Comparison of ENCODE assay signal across 21 cellular contexts in the genomic region with DNA sequence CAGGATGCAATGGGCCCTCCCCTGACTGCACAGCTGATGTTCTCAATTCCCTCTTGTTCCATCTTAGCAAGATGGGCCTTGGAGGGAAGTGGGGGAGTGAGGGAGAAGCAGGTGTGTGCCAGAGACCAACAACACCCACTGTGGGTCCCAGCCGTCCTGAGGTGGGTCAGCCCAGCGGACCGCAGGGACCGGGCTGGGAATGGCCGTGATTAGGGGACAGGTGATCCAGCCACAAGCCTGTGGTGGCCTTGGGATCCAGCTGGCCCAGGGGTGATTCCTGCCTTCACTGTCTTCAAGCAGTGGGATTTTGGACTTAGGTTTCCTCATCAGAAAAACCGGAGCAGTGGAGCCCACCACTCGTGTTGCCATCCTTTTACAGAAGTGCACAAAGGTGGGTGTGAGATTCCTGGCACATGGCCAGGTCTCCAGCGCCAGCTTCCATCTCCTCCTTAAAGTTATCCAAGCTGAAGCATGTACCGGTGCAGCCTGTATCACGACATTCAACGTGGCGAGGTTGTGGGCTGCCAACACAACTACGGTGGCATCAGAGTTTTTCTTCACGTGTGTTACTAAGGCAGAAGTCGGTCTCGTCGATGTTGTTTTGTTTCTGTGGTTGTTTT. TPM values are rescaled to one million over a fixed set of nuclear protein-coding genes. Genes with fewer than 3 reads are reported as not detected.
DNase-seq lines count a peak whose midpoint lies in the region; ATAC-seq, FAIRE-seq and TF ChIP-seq lines count a peak whose summit lies in the region.
"Had no signal": no experiment of that assay in that cellular context is flagged by ENCODE, and none has a peak within 500 bp of the region (broad histone marks: within the 10 kb centered on the region; RNA-seq: fewer than 3 reads in every experiment).

No MANE protein-coding gene starts in this region.

- no peaks in the 10 kb centered on the region for H3K23me2 ChIP-seq in H9 (ENCODE audit: insufficient read length, low read depth, low read length, poor library complexity, severe bottlenecking)

- no peak overlapping the region for H3K27ac ChIP-seq in H9 (ENCODE audit: insufficient read length, low read depth, low read length)
- H3K27ac ChIP-seq in K562 (ENCODE audit: extremely low read depth, low read depth, low read length), result no peak overlapping the region
- H3K27ac ChIP-seq in lower lobe of right lung, result no peak overlapping the region
- H3K27ac ChIP-seq in caudate nucleus (ENCODE audit: low read depth, low read length), result no peak overlapping the region
- H3K27ac ChIP-seq in MM.1S (ENCODE audit: low read length), result no peak overlapping the region
- H3K27ac ChIP-seq: BLaER1 treated with 17β-estradiol and CSF1 and Interleukin-3, amounts not matched to agents 10 nM and 100 nM; GM23248; Peyer's patch had no signal

- H3K56ac ChIP-seq in H9 (ENCODE audit: insufficient read length, low read depth, low read length), result no peak overlapping the region

- H3K4me2 ChIP-seq in H9 (ENCODE audit: insufficient read depth, insufficient read length, low read length), result no peak overlapping the region
- no peak overlapping the region for H3K4me2 ChIP-seq in K562 (ENCODE audit: insufficient read depth, low read length)
- no peak overlapping the region for H3K4me2 ChIP-seq in MM.1S (ENCODE audit: low read depth, low read length)
- H3K4me2 ChIP-seq: BLaER1 treated with 17β-estradiol and CSF1 and Interleukin-3, amounts not matched to agents 10 nM and 100 nM had no signal

- no peaks in the 10 kb centered on the region for H3K9me2 ChIP-seq in MM.1S (replicated peaks; ENCODE audit: insufficient read depth, low read length)

- H2BK12ac ChIP-seq in H9 (ENCODE audit: insufficient read length, low read depth, low read length), result no peak overlapping the region

- H3K27me3 ChIP-seq in H9 (ENCODE audit: insufficient read depth, low read length) (no peaks in the 10 kb centered on the region), K562 (ENCODE audit: control insufficient read depth in 2 of 2, insufficient read depth in 2 of 2, low read length in 2 of 2) (peaks cover 13 to 28% of the 10 kb centered on the region in 2 experiments), lower lobe of right lung (ENCODE audit: low read depth) (no peaks in the 10 kb centered on the region), MM.1S (replicated peaks; ENCODE audit: insufficient read depth, low read length) (no peaks in the 10 kb centered on the region; the same call in 1 of the 2 replicates)
- H3K27me3 ChIP-seq: BLaER1 treated with 17β-estradiol and CSF1 and Interleukin-3, amounts not matched to agents 10 nM and 100 nM; Peyer's patch had no signal

- H2AFZ ChIP-seq in H9 (ENCODE audit: low read length), result no peak overlapping the region
- H2AFZ ChIP-seq in K562 (ENCODE audit: low read depth, low read length), result no peak overlapping the region
- H2AFZ ChIP-seq in MM.1S (ENCODE audit: low read length), result no peak overlapping the region
- H2AFZ ChIP-seq: GM23248 had no signal

- H3K27ac Mint-ChIP-seq in H9, result no peak overlapping the region
- no peak overlapping the region for H3K27ac Mint-ChIP-seq in stimulated activated effector memory CD8-positive, alpha-beta T cell treated with anti-CD3 and anti-CD28 coated beads, Interleukin-12 subunit alpha, Interleukin-12 subunit beta, amount 100 ng/mL, for 72 hours
- H3K27ac Mint-ChIP-seq: CD8-positive, alpha-beta T cell had no signal

- H4K5ac ChIP-seq in H9 (ENCODE audit: insufficient read length, low read depth, low read length), result no peak overlapping the region

- peaks cover 9 to 12% of the 10 kb centered on the region in 2 experiments for H3K9me3 Mint-ChIP-seq in H9
- H3K9me3 Mint-ChIP-seq in stimulated activated effector memory CD8-positive, alpha-beta T cell treated with anti-CD3 and anti-CD28 coated beads, Interleukin-12 subunit alpha, Interleukin-12 subunit beta, amount 100 ng/mL, for 72 hours, result no peaks in the 10 kb centered on the region
- H3K9me3 Mint-ChIP-seq: CD8-positive, alpha-beta T cell had no signal

- no peak overlapping the region for H2BK20ac ChIP-seq in H9 (ENCODE audit: low read depth, low read length, poor library complexity, severe bottlenecking)

- no TSS peak for BruUV-seq in K562 (replicated peaks; lab: Mats Ljungman, UMichigan)

- CTCF ChIA-PET in K562 (lab: Yijun Ruan, JAX; ENCODE audit: low intra/inter-chr PET ratio), result no interaction called here

- no peak overlapping the region for H3T11ph ChIP-seq in H9 (ENCODE audit: low read length)

- H3K18ac ChIP-seq in H9 (ENCODE audit: insufficient read length, low read depth, low read length), result no peak overlapping the region

- H3K23ac ChIP-seq in H9 (ENCODE audit: insufficient read length, low read depth, low read length), result no peak overlapping the region

- no peak overlapping the region for H3K4me3 ChIP-seq in K562
- no peak overlapping the region for H3K4me3 ChIP-seq in lower lobe of right lung
- H3K4me3 ChIP-seq in MM.1S (ENCODE audit: low read length), result no peak overlapping the region
- H3K4me3 ChIP-seq: BLaER1 treated with 17β-estradiol and CSF1 and Interleukin-3, amounts not matched to agents 10 nM and 100 nM; GM23248; Peyer's patch had no signal

- H3K36me3 ChIP-seq in K562 (ENCODE audit: control insufficient read depth, insufficient read depth, low read length), result no peaks in the 10 kb centered on the region
- H3K36me3 ChIP-seq in lower lobe of right lung, result no peaks in the 10 kb centered on the region
- no peaks in the 10 kb centered on the region for H3K36me3 ChIP-seq in MM.1S (replicated peaks; ENCODE audit: insufficient read depth, low read length)
- H3K36me3 ChIP-seq: BLaER1 treated with 17β-estradiol and CSF1 and Interleukin-3, amounts not matched to agents 10 nM and 100 nM; Peyer's patch had no signal

- no CpG with 5 or more reads among the region's 17 CpGs for WGBS in H9 (ENCODE audit: extremely low coverage, insufficient read length, low lambda C conversion rate)
- 5% methylated on average over 16 of the region's 17 CpGs for WGBS in K562 (ENCODE audit: insufficient coverage, low coverage, missing lambda C conversion rate)

- peaks cover 0 to 6% (median 3%) of the 10 kb centered on the region in 3 experiments; a peak in 2 of 7 replicates for H3K36me3 Mint-ChIP-seq in H9 (ENCODE audit: insufficient read depth in 1 of 3, low read depth in 3 of 3)
- H3K36me3 Mint-ChIP-seq in stimulated activated effector memory CD8-positive, alpha-beta T cell treated with anti-CD3 and anti-CD28 coated beads, Interleukin-12 subunit alpha, Interleukin-12 subunit beta, amount 100 ng/mL, for 72 hours, result no peaks in the 10 kb centered on the region
- H3K36me3 Mint-ChIP-seq: CD8-positive, alpha-beta T cell had no signal

- H2BK5ac ChIP-seq in H9 (ENCODE audit: insufficient read length, low read length), result no peak overlapping the region

- no peak overlapping the region for H4K91ac ChIP-seq in H9 (ENCODE audit: insufficient read length, low read depth, low read length)

- no peak overlapping the region for H2BK120ac ChIP-seq in H9 (ENCODE audit: low read depth, low read length, poor library complexity, severe bottlenecking)

- H3K9me1 ChIP-seq in K562 (ENCODE audit: control insufficient read depth, insufficient read depth, low read length), result no peaks in the 10 kb centered on the region

- peaks cover 13% of the 10 kb centered on the region for H3K27me3 Mint-ChIP-seq in H9 (ENCODE audit: low read depth)

- H3K4me1 Mint-ChIP-seq in H9, result peaks cover 4 to 5% of the 10 kb centered on the region in 2 experiments
- no peaks in the 10 kb centered on the region for H3K4me1 Mint-ChIP-seq in stimulated activated effector memory CD8-positive, alpha-beta T cell treated with anti-CD3 and anti-CD28 coated beads, Interleukin-12 subunit alpha, Interleukin-12 subunit beta, amount 100 ng/mL, for 72 hours

- no peak for TF ChIP-seq POLR2A in K562 (conservative IDR thresholded peaks at IDR 0.05)

- no peaks in the 10 kb centered on the region for H3K79me1 ChIP-seq in H9 (ENCODE audit: insufficient read depth, low read depth, low read length, poor library complexity, severe bottlenecking)

- intact Hi-C loops in K562 (cut with micrococcal nuclease) (no loop called here), lower lobe of right lung (cut with DNase I) (no loop called here)

- H3K79me2 ChIP-seq in H9 (ENCODE audit: insufficient read depth, low read length) (no peaks in the 10 kb centered on the region), K562 (ENCODE audit: control insufficient read depth, insufficient read depth, low read length) (no peaks in the 10 kb centered on the region), MM.1S (ENCODE audit: low read length) (no peaks in the 10 kb centered on the region)

- no peak for FAIRE-seq in K562 (lab: Jason Lieb, UNC)
- FAIRE-seq: GM12891, GM19239 had no signal

- no peak overlapping the region for H2BK15ac ChIP-seq in H9 (ENCODE audit: low read depth, low read length)

- TF ChIP-seq CTCF in H9 (conservative IDR thresholded peaks at IDR 0.05) (no peak), K562 (IDR thresholded peaks at IDR 0.05 in 2 of 3, conservative IDR thresholded peaks at IDR 0.05 in 1 of 3; ENCODE audit: insufficient read depth in 2 of 3, low read depth in 1 of 3, low read length in 3 of 3) (no peak), lower lobe of right lung (IDR thresholded peaks at IDR 0.05) (no peak), MM.1S (IDR thresholded peaks at IDR 0.05; ENCODE audit: low read length) (no peak)

- no peak for TF ChIP-seq RAD21 in K562 (CRISPR knock-in tag; conservative IDR thresholded peaks at IDR 0.05 in 1 of 2, IDR thresholded peaks at IDR 0.05 in 1 of 2)

- in situ Hi-C loops in K562 (cut with MboI), result no loop called here

- H3K9ac ChIP-seq in H9 (ENCODE audit: extremely low read depth, insufficient read length, low read length) (no peak overlapping the region), K562 (ENCODE audit: insufficient read depth in 1 of 2, low read depth in 2 of 2, low read length in 2 of 2) (no peak overlapping the region), MM.1S (ENCODE audit: low read length) (no peak overlapping the region)
- H3K9ac ChIP-seq: BLaER1 treated with 17β-estradiol and CSF1 and Interleukin-3, amounts not matched to agents 10 nM and 100 nM; GM23248 had no signal

- H2AK5ac ChIP-seq in H9 (ENCODE audit: insufficient read length, low read length), result no peak overlapping the region

- no peaks in the 10 kb centered on the region for H3F3A ChIP-seq in MM.1S (ENCODE audit: insufficient read depth, low read length)

- TF ChIP-seq EP300 in K562 (IDR thresholded peaks at IDR 0.05; ENCODE audit: low read length), result no peak

- no peak overlapping the region for H3K4ac ChIP-seq in H9 (ENCODE audit: low read depth, low read length)

- H4K8ac ChIP-seq in H9 (replicated peaks; ENCODE audit: insufficient read length, low read depth, low read length), result no peak overlapping the region

- DNase-seq in H9 (peak; percentile 12), K562 (ENCODE audit: extremely low read depth in 1 of 4, low spot score in 3 of 4) (no peak), lower lobe of right lung (peak; percentile 23), caudate nucleus (lab: John Stamatoyannopoulos, UW) (no peak), MM.1S (no peak)
- DNase-seq in stimulated activated effector memory CD8-positive, alpha-beta T cell treated with anti-CD3 and anti-CD28 coated beads, Interleukin-12 subunit alpha, Interleukin-12 subunit beta, amount 100 ng/mL, for 72 hours (ENCODE audit: low spot score in 2 of 2), result no peak
- no peak for DNase-seq in effector CD4-positive, alpha-beta T cell
- DNase-seq: Calu3; GF-D8; GM23248; NCI-H1105 treated with DMSO at 0.1 percent for 48 hours; NCI-H187; NCI-H2107; NCI-H510A; NCI-H748 treated with DMSO at 0.1 percent for 48 hours; NK-92 treated with Interleukin-12 subunit alpha and Interleukin-12 subunit beta, amount 100 ng/mL, for 24 hours; Peyer's patch had no signal

- H3K14ac ChIP-seq in H9 (ENCODE audit: insufficient read depth, low read length), result no peak overlapping the region

- H3K4me3 Mint-ChIP-seq in H9, result no peak overlapping the region
- no peak overlapping the region for H3K4me3 Mint-ChIP-seq in stimulated activated effector memory CD8-positive, alpha-beta T cell treated with anti-CD3 and anti-CD28 coated beads, Interleukin-12 subunit alpha, Interleukin-12 subunit beta, amount 100 ng/mL, for 72 hours
- H3K4me3 Mint-ChIP-seq: CD8-positive, alpha-beta T cell had no signal

- H4K20me1 ChIP-seq in H9 (ENCODE audit: control insufficient read depth, insufficient read depth, insufficient read length) (no peaks in the 10 kb centered on the region), K562 (replicated peaks; ENCODE audit: control insufficient read depth, insufficient read depth, low read length) (no peaks in the 10 kb centered on the region), MM.1S (ENCODE audit: insufficient read depth, low read length) (no peaks in the 10 kb centered on the region)
- H4K20me1 ChIP-seq: BLaER1 treated with 17β-estradiol and CSF1 and Interleukin-3, amounts not matched to agents 10 nM and 100 nM had no signal

- H3K9me3 ChIP-seq in H9 (ENCODE audit: control insufficient read depth, low read depth, low read length) (no peaks in the 10 kb centered on the region), K562 (replicated peaks; ENCODE audit: control insufficient read depth, insufficient read depth, low read depth, low read length) (no peaks in the 10 kb centered on the region), lower lobe of right lung (no peaks in the 10 kb centered on the region), MM.1S (replicated peaks; ENCODE audit: insufficient read depth, low read length) (no peaks in the 10 kb centered on the region)
- H3K9me3 ChIP-seq: Peyer's patch had no signal

- H3K4me1 ChIP-seq in H9 (ENCODE audit: insufficient read depth, low read length) (peaks cover 4% of the 10 kb centered on the region; the same call in 1 of the 2 replicates), K562 (replicated peaks in 1 of 2; ENCODE audit: control insufficient read depth in 2 of 2, insufficient read depth in 2 of 2, low read length in 2 of 2) (no peaks in the 10 kb centered on the region; a peak in 1 of 5 replicates), lower lobe of right lung (no peaks in the 10 kb centered on the region), MM.1S (ENCODE audit: low read length) (no peaks in the 10 kb centered on the region)
- H3K4me1 ChIP-seq: BLaER1 treated with 17β-estradiol and CSF1 and Interleukin-3, amounts not matched to agents 10 nM and 100 nM; Peyer's patch had no signal

- ATAC-seq in K562, result no peak
- ATAC-seq in lower lobe of right lung, result no peak
- peak; percentile 16 for ATAC-seq in stimulated activated effector memory CD8-positive, alpha-beta T cell treated with anti-CD3 and anti-CD28 coated beads, Interleukin-12 subunit alpha, Interleukin-12 subunit beta, amount 100 ng/mL, for 72 hours
- ATAC-seq: CD8-positive, alpha-beta T cell had no signal

- POLR2A ChIA-PET in K562 (lab: Yijun Ruan, JAX), result interaction anchor here (0.6 kb wide), 1 partner anchor 550 kb away, joined by 6 read pairs; no protein-coding TSS in a partner anchor

RNA-seq across cellular contexts. Expression of a gene that starts 9.0 kb away (rescaled TPM):
- total RNA-seq in H9 (2021), result 61.6 and 65.3 TPM in 2 replicates
- 106 and 127 TPM in 2 replicates for total RNA-seq in K562 (2011; cell fraction: chromatin; rRNA removed; ENCODE audit: low replicate concordance)
- total RNA-seq in K562 (2011; cell fraction: nucleolus; rRNA removed), result 46.5 and 55.5 TPM in 2 replicates
- 73.7 and 99.4 TPM in 2 replicates for total RNA-seq in K562 (2011; cell fraction: nucleoplasm; rRNA removed)
- total RNA-seq in K562 (2014; rRNA removed), result 4.2 and 5.4 TPM in 2 replicates
- 4.8 and 5.5 TPM in 2 replicates for total RNA-seq in K562 (2014; rRNA removed; fragmentation: Illumina TruSeq; extraction: Trizol)
- 3.4 TPM in 2 replicates for total RNA-seq in K562 (2015; rRNA removed; fragmentation: Illumina TruSeq; extraction: Trizol)
- total RNA-seq in K562 (2021), result 28.6 and 34.2 TPM in 2 replicates
- polyA plus RNA-seq in K562 (2011; rRNA removed), result 2.9 and 4.3 TPM in 2 replicates
- polyA plus RNA-seq in K562 (2011; cell fraction: cytosol; rRNA removed), result 3.6 and 3.8 TPM in 2 replicates
- 41.4 and 54.7 TPM in 2 replicates for polyA plus RNA-seq in K562 (2011; cell fraction: nucleus; rRNA removed)
- 9.8 and 16.5 TPM in 2 replicates for polyA plus RNA-seq in K562 (2012)
- 9.0 and 11.1 TPM in 2 replicates for polyA plus RNA-seq in K562 (2014; fragmentation: Illumina TruSeq; extraction: Trizol)
- under 1 TPM; 0.38 to 0.55 TPM for polyA plus RNA-seq in K562 (2014; fragmentation: Nextera tagmentation; extraction: Ambion mirVana)
- 8.4 and 8.6 TPM in 2 replicates for polyA plus RNA-seq in K562 (2014; rRNA removed)
- polyA minus RNA-seq in K562 (2011; rRNA and poly(A)+ RNA removed), result 8.1 and 10.1 TPM in 2 replicates
- polyA minus RNA-seq in K562 (2011; cell fraction: cytosol; rRNA and poly(A)+ RNA removed), result 9.3 and 15.4 TPM in 2 replicates
- 19.8 and 28.4 TPM in 2 replicates for polyA minus RNA-seq in K562 (2011; cell fraction: nucleus; rRNA and poly(A)+ RNA removed)
- 281 TPM for total RNA-seq in lower lobe of right lung

Comparison
In these comparisons a context has a peak if more than half of its experiments do, and no peak if none do; other contexts are left out.
1. DNase-seq: peak in H9 (single experiment) and lower lobe of right lung (single experiment); none in K562 (0 of 4), stimulated activated effector memory CD8-positive, alpha-beta T cell treated with anti-CD3 and anti-CD28 coated beads, Interleukin-12 subunit alpha, Interleukin-12 subunit beta, amount 100 ng/mL, for 72 hours (0 of 2), caudate nucleus (0 of 61), effector CD4-positive, alpha-beta T cell (single experiment) and MM.1S (single experiment).